In genomic region chr5:80069918-80070318, GRCh38 we compare ENCODE assay signal across 1 cellular context.
TF ChIP-seq lines count a peak whose summit lies in the region.

No MANE protein-coding gene starts in this region.

TF ChIP-seq in GM12878, 131 proteins besides CTCF, POLR2A, EP300 and RAD21 (continued from another document):
- TF ChIP-seq E4F1 (IDR thresholded peaks at IDR 0.05; ENCODE audit: borderline replicate concordance, partially characterized antibody): no peak
- no peak for TF ChIP-seq BHLHE40 (IDR thresholded peaks at IDR 0.05; ENCODE audit: borderline replicate concordance in 1 of 2, low read depth in 2 of 2, low read length in 1 of 2)
- TF ChIP-seq SRF (IDR thresholded peaks at IDR 0.05; ENCODE audit: low read depth in 2 of 2, low read length in 2 of 2): no peak
- no peak for TF ChIP-seq EED (IDR thresholded peaks at IDR 0.05; ENCODE audit: low read depth)
- TF ChIP-seq CBFB (IDR thresholded peaks at IDR 0.05; ENCODE audit: low read depth): no peak
TF ChIP-seq in GM12878: peak in this region for 0.
